21 cellular contexts compared by ENCODE assay signal in the genomic region with DNA sequence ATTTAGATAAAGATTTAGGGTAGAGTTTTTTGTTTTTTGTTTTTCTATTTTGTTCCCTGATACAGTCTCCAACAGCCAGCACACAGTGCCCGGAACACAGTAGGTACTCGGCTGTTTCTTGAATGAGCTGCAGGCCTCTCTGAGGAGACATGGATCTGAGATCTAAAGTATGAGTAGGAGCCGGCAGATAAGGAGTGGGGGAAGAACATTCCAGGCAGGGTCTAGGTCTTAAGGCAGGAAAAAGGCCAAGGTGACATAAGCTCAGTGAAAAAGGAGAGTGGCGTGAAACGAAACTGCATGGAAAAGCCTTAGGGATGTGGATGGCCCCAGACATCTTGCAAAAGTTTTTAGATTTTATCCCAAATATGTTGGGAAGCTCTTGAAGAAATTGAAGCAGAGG.
DNase-seq lines count a peak whose midpoint lies in the region; ATAC-seq and TF ChIP-seq lines count a peak whose summit lies in the region.
"Had no signal": no experiment of that assay in that cellular context is flagged by ENCODE, and none has a peak within 500 bp of the region (broad histone marks: within the 10 kb centered on the region; RNA-seq: fewer than 3 reads in every experiment).

No MANE protein-coding gene starts in this region.

- no peaks in the 10 kb centered on the region for H3K27me3 ChIP-seq in thoracic aorta (replicated peaks; ENCODE audit: insufficient read depth)
- H3K27me3 ChIP-seq: MG63 had no signal

- DNase-seq in HFFc6, result no peak
- DNase-seq in endothelial cell (ENCODE audit: low spot score), result no peak
- DNase-seq in thoracic aorta (ENCODE audit: low spot score), result no peak
- no peak for DNase-seq in NCI-H1092 (lab: John Stamatoyannopoulos, UW)
- no peak for DNase-seq in stimulated activated naive CD4-positive, alpha-beta T cell treated with Interleukin-2 at 50 U/mL for 16 hours (lab: John Stamatoyannopoulos, UW)
- no peak for DNase-seq in GM19238 (ENCODE audit: insufficient read length, low spot score)
- DNase-seq: Calu3; CD4-positive, alpha-beta T cell; GF-D8; Karpas-422; MG63; NCI-H1092 treated with DMSO at 0.1 percent for 48 hours; NCI-H146; NCI-H2081; NCI-H2171 treated with DMSO at 0.1 percent for 48 hours; OCI-M1; SHP77 had no signal

- H3K36me3 Mint-ChIP-seq in HFFc6 (ENCODE audit: low read depth) (peaks cover 48% of the 10 kb centered on the region), endothelial cell (ENCODE audit: low read depth, unreplicated experiment) (peaks cover 10% of the 10 kb centered on the region), nephron (ENCODE audit: low read depth) (peaks cover 46% of the 10 kb centered on the region)
- H3K36me3 Mint-ChIP-seq: IgD-negative memory B cell had no signal

- H3K4me3 ChIP-seq in thoracic aorta, result no peak overlapping the region
- H3K4me3 ChIP-seq: MG63, SK-N-MC had no signal

- peaks cover 6% of the 10 kb centered on the region for H3K27me3 Mint-ChIP-seq in HFFc6 (ENCODE audit: insufficient read depth)
- H3K27me3 Mint-ChIP-seq in endothelial cell (ENCODE audit: unreplicated experiment), result peaks cover 3% of the 10 kb centered on the region
- H3K27me3 Mint-ChIP-seq in nephron (ENCODE audit: low read depth), result no peaks in the 10 kb centered on the region

- no peak for ATAC-seq in thoracic aorta (ENCODE audit: insufficient number of reproducible peaks, low FRiP score, low read depth)

- H3K4me3 Mint-ChIP-seq in HFFc6 (no peak overlapping the region), endothelial cell (ENCODE audit: unreplicated experiment) (peak overlapping the region; percentile 13), nephron (no peak overlapping the region)
- H3K4me3 Mint-ChIP-seq: CD4-positive, alpha-beta T cell; IgD-negative memory B cell had no signal

- peaks cover 30% of the 10 kb centered on the region for H3K4me1 Mint-ChIP-seq in HFFc6 (ENCODE audit: low read depth)
- H3K4me1 Mint-ChIP-seq in endothelial cell (ENCODE audit: unreplicated experiment), result peaks cover 20% of the 10 kb centered on the region
- H3K4me1 Mint-ChIP-seq in nephron, result peaks cover 47% of the 10 kb centered on the region

- TF ChIP-seq CTCF in HFFc6 (IDR thresholded peaks at IDR 0.05) (no peak), endothelial cell (IDR thresholded peaks at IDR 0.05; ENCODE audit: unreplicated experiment) (no peak), nephron (IDR thresholded peaks at IDR 0.05; ENCODE audit: unreplicated experiment in 3 of 3) (no peak), thoracic aorta (IDR thresholded peaks at IDR 0.05) (no peak)

- H3K9me3 Mint-ChIP-seq in HFFc6 (no peaks in the 10 kb centered on the region), endothelial cell (ENCODE audit: unreplicated experiment) (no peaks in the 10 kb centered on the region), nephron (no peaks in the 10 kb centered on the region)
- H3K9me3 Mint-ChIP-seq: CD4-positive, alpha-beta T cell had no signal

- peaks cover 1% of the 10 kb centered on the region for H3K36me3 ChIP-seq in thoracic aorta

- peak overlapping the region; percentile 58 for H3K27ac Mint-ChIP-seq in HFFc6
- no peak overlapping the region for H3K27ac Mint-ChIP-seq in endothelial cell (ENCODE audit: unreplicated experiment)
- H3K27ac Mint-ChIP-seq in nephron, result peak overlapping the region; percentile 59 to 73 (median 60)
- H3K27ac Mint-ChIP-seq: CD4-positive, alpha-beta T cell; IgD-negative memory B cell had no signal

- peaks cover 0 to 48% of the 10 kb centered on the region in 2 donors for H3K4me1 ChIP-seq in thoracic aorta (ENCODE audit: control insufficient read depth in 1 of 2, low read depth in 2 of 2)

- H3K27ac ChIP-seq in thoracic aorta, result peak overlapping the region; percentile 25 to 35
- H3K27ac ChIP-seq: HL-60, SK-N-MC had no signal

- H3K9me3 ChIP-seq in thoracic aorta, result no peaks in the 10 kb centered on the region
- H3K9me3 ChIP-seq: MG63 had no signal
